In the genomic region with DNA sequence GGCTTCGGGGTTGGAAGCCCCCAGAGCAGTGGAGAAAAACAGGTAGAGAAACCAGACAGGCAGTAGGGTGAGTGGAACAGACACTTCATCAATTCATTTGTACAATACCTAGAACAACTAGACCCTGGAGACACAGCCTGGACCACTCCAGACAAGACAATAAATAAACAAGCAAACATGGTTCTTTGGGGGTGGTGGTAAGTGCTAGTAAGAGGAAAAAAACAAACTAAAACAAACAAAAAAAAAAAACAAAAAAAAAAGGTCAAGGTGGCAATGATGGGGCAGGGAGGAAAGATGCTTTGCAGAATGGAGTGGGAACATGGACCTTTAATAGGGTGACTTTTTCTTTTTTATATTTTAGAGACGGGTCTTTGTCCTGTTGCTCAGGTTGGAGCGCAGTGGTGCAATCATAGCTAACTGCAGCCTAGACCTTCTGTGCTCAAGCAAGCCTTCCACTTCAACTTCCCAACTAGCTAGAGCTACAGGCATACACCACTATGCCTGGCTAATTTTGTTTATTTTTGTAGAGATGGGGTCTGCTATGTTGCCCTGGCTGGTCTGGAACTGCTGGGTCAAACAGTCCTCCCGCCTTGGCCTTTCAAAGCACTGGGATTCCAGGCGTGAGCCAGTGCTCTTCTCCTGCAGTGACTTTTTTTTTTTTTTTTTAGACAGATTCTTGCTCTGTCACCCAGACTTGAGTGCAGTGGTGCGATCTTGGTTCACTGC, we compare ENCODE assay signal across 1 cellular context.
TF ChIP-seq lines count a peak whose summit lies in the region.

No MANE protein-coding gene starts in this region.

TF ChIP-seq in HepG2, 621 proteins besides CTCF, POLR2A, EP300 and RAD21:
- TF ChIP-seq, protein P1, sequence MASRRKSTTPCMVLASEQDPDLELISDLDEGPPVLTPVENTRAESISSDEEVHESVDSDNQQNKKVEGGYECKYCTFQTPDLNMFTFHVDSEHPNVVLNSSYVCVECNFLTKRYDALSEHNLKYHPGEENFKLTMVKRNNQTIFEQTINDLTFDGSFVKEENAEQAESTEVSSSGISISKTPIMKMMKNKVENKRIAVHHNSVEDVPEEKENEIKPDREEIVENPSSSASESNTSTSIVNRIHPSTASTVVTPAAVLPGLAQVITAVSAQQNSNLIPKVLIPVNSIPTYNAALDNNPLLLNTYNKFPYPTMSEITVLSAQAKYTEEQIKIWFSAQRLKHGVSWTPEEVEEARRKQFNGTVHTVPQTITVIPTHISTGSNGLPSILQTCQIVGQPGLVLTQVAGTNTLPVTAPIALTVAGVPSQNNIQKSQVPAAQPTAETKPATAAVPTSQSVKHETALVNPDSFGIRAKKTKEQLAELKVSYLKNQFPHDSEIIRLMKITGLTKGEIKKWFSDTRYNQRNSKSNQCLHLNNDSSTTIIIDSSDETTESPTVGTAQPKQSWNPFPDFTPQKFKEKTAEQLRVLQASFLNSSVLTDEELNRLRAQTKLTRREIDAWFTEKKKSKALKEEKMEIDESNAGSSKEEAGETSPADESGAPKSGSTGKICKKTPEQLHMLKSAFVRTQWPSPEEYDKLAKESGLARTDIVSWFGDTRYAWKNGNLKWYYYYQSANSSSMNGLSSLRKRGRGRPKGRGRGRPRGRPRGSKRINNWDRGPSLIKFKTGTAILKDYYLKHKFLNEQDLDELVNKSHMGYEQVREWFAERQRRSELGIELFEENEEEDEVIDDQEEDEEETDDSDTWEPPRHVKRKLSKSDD (CRISPR knock-in tag; IDR thresholded peaks at IDR 0.05; ENCODE audit: low read depth) = no peak
- no peak for TF ChIP-seq SMAD9 (CRISPR knock-in tag; IDR thresholded peaks at IDR 0.05)
- TF ChIP-seq, protein P2, sequence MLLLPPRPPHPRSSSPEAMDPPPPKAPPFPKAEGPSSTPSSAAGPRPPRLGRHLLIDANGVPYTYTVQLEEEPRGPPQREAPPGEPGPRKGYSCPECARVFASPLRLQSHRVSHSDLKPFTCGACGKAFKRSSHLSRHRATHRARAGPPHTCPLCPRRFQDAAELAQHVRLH (CRISPR knock-in tag; IDR thresholded peaks at IDR 0.05; ENCODE audit: borderline replicate concordance, low read depth) = no peak
- no peak for TF ChIP-seq KDM2A (CRISPR knock-in tag; IDR thresholded peaks at IDR 0.05; ENCODE audit: borderline replicate concordance, low read depth)
- 0 out of 2 replicates have a peak, but pooled peaks have one; percentile 12 for TF ChIP-seq REL (CRISPR knock-in tag; conservative IDR thresholded peaks at IDR 0.05)
- no peak for TF ChIP-seq ZNF282 (IDR thresholded peaks at IDR 0.05; ENCODE audit: partially characterized antibody)
